ENCODE assay signal across 8 cellular contexts in genomic region chr12:49674318-49674985, GRCh38. TPM values are rescaled to one million over a fixed set of nuclear protein-coding genes. Genes with fewer than 3 reads are reported as not detected.
DNase-seq lines count a peak whose midpoint lies in the region; TF ChIP-seq lines count a peak whose summit lies in the region.

No MANE protein-coding gene starts in this region.

- H3K9me3 ChIP-seq in esophagus muscularis mucosa (no peaks in the 10 kb centered on the region), Caco-2 (no peaks in the 10 kb centered on the region)

- intact Hi-C loops in esophagus muscularis mucosa (cut with DNase I) = no loop called here
- intact Hi-C loops in Caco-2 (cut with micrococcal nuclease; ENCODE audit: unreplicated experiment) = no loop called here

- H3K27me3 ChIP-seq in esophagus muscularis mucosa (no peaks in the 10 kb centered on the region), Caco-2 (replicated peaks; ENCODE audit: control insufficient read depth, insufficient read depth, low read length) (no peaks in the 10 kb centered on the region)

- no TSS peak for BruUV-seq in Caco-2 (replicated peaks; lab: Mats Ljungman, UMichigan)

- peak overlapping the region; percentile 85 to 93 (median 88) for H3K27ac ChIP-seq in esophagus muscularis mucosa (replicated peaks in 1 of 4)

- no peaks in the 10 kb centered on the region for H3K27me3 Mint-ChIP-seq in nephron (ENCODE audit: low read depth)
- H3K27me3 Mint-ChIP-seq in Caco-2 (ENCODE audit: insufficient read depth, unreplicated experiment) = no peaks in the 10 kb centered on the region

- 56% methylated on average over 3 of the region's 4 CpGs for WGBS in esophagus muscularis mucosa

- TF ChIP-seq POLR2A in esophagus muscularis mucosa (IDR thresholded peaks at IDR 0.05; ENCODE audit: low read depth) = no peak

- no peaks in the 10 kb centered on the region for H3K36me3 Mint-ChIP-seq in nephron (ENCODE audit: low read depth)
- H3K36me3 Mint-ChIP-seq in Caco-2 (ENCODE audit: insufficient read depth, unreplicated experiment) = no peaks in the 10 kb centered on the region

- no peaks in the 10 kb centered on the region for H3K9me3 Mint-ChIP-seq in nephron
- H3K9me3 Mint-ChIP-seq in Caco-2 (ENCODE audit: unreplicated experiment) = no peaks in the 10 kb centered on the region

- H3K36me3 ChIP-seq in esophagus muscularis mucosa (no peaks in the 10 kb centered on the region), Caco-2 (ENCODE audit: control insufficient read depth, insufficient read depth, low read length) (no peaks in the 10 kb centered on the region)

- peaks cover 55 to 70% (median 60%) of the 10 kb centered on the region in 4 donors for H3K4me1 ChIP-seq in esophagus muscularis mucosa
- no peaks in the 10 kb centered on the region for H3K4me1 ChIP-seq in Caco-2

- TF ChIP-seq CTCF in AG10803 (conservative IDR thresholded peaks at IDR 0.05; ENCODE audit: low read length) (no peak), esophagus muscularis mucosa (IDR thresholded peaks at IDR 0.05) (no peak), nephron (IDR thresholded peaks at IDR 0.05; ENCODE audit: unreplicated experiment in 3 of 3) (no peak), Caco-2 (IDR thresholded peaks at IDR 0.05; ENCODE audit: insufficient read depth in 1 of 2, low read depth in 1 of 2, low read length in 1 of 2, severe bottlenecking in 1 of 2, unreplicated experiment in 1 of 2) (no peak)

- CTCF ChIA-PET in Caco-2 (lab: Charles Lee) = interaction anchor here (1.9 kb wide), 1 partner anchor 67 kb away, joined by 6 read pairs; the partner anchor contains the start of gene TMBIM6

- peak overlapping the region; percentile 98 to 99 (median 99) for H3K27ac Mint-ChIP-seq in nephron
- no peak overlapping the region for H3K27ac Mint-ChIP-seq in Caco-2 (ENCODE audit: unreplicated experiment)

- H3K4me3 ChIP-seq in AG10803 (ENCODE audit: low read length) (no peak overlapping the region), esophagus muscularis mucosa (peak overlapping the region in 2 of 4 donors; percentile 2 to 16), Caco-2 (ENCODE audit: low read depth, low read length) (no peak overlapping the region)

- POLR2A ChIA-PET in Caco-2 (lab: Charles Lee) = interaction anchor here (1.0 kb wide), 1 partner anchor 66 kb away, joined by 3 read pairs; no protein-coding TSS in a partner anchor

- H3K4me3 Mint-ChIP-seq in nephron (peak overlapping the region in 1 of 3 experiments; percentile 54), Caco-2 (ENCODE audit: unreplicated experiment) (no peak overlapping the region)

- DNase-seq in AG10803 (ENCODE audit: low read depth) (peak; percentile 80), SK-N-DZ (ENCODE audit: low spot score) (peak; percentile 14), esophagus muscularis mucosa (ENCODE audit: extremely low spot score) (no peak), kidney tubule cell (ENCODE audit: low spot score) (no peak), GDM1 (lab: John Stamatoyannopoulos, UW) (no peak), A172 (ENCODE audit: low spot score) (no peak), Caco-2 (no peak)

- peaks cover 76% of the 10 kb centered on the region for H3K4me1 Mint-ChIP-seq in nephron
- H3K4me1 Mint-ChIP-seq in Caco-2 (ENCODE audit: low read depth, unreplicated experiment) = no peaks in the 10 kb centered on the region

- no peak for TF ChIP-seq EP300 in esophagus muscularis mucosa (IDR thresholded peaks at IDR 0.05)

RNA-seq across cellular contexts. Expression of gene FMNL3, which starts 32.8 kb away (rescaled TPM):
- 9.6 and 14.1 TPM in 2 replicates for polyA plus RNA-seq in SK-N-DZ (2014; cell fraction: cytosol; rRNA removed)
- polyA plus RNA-seq in SK-N-DZ (2014; cell fraction: nucleus; rRNA removed) = 18.7 and 25.6 TPM in 2 replicates
- total RNA-seq in esophagus muscularis mucosa (10 to 100 TPM in 3 of 4 donors, 1 to 10 TPM in 1; 9.6 to 14.6 (median 12.8) TPM), Caco-2 (2022) (9.2 and 10.7 TPM in 2 replicates)
- 16.4 and 16.6 TPM in 2 replicates for total RNA-seq in A172 (2014; rRNA removed; shearing (Covaris generic))

RNA-seq across cellular contexts. Expression of gene PRPF40B, which starts 51.1 kb away (rescaled TPM):
- polyA plus RNA-seq in SK-N-DZ (2014; cell fraction: cytosol; rRNA removed) = 11.2 and 12.7 TPM in 2 replicates
- polyA plus RNA-seq in SK-N-DZ (2014; cell fraction: nucleus; rRNA removed) = 60.3 and 78.8 TPM in 2 replicates
- total RNA-seq in esophagus muscularis mucosa (10 to 100 TPM in 3 of 4 donors, 1 to 10 TPM in 1; 9.6 to 19.0 (median 13.9) TPM), Caco-2 (2022) (33.3 and 33.4 TPM in 2 replicates)
- total RNA-seq in A172 (2014; rRNA removed; shearing (Covaris generic)) = 9.1 and 13.9 TPM in 2 replicates

Comparison
In these comparisons a context has a peak if more than half of its experiments do, and no peak if none do; other contexts are left out.
1. DNase-seq: peak in AG10803 (single experiment) and SK-N-DZ (single experiment); none in esophagus muscularis mucosa (single experiment), kidney tubule cell (single experiment), GDM1 (single experiment), A172 (single experiment) and Caco-2 (0 of 2).